Comparison of ENCODE assay signal across 19 cellular contexts in the genomic region with DNA sequence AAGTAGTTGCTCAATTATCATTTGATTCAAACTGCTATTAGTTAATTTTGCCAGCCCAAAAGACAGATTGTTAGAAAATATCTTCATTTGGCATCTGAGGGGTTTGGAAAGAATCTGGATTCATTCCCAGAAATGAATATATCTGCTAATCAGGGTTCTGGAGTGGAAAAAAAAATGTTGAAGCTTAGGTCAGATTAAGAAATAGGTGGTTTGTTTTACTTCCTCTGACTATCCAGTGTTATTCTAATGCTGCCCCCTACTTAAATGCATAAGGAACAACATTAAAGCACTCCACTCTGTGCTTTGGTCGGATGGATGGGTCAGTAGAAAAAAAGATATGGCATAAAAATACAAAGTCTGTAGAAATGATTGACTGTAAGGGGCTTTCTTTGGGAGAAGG.
DNase-seq lines count a peak whose midpoint lies in the region; ATAC-seq, FAIRE-seq and TF ChIP-seq lines count a peak whose summit lies in the region.
"Had no signal": no experiment of that assay in that cellular context is flagged by ENCODE, and none has a peak within 500 bp of the region (broad histone marks: within the 10 kb centered on the region; RNA-seq: fewer than 3 reads in every experiment).

No MANE protein-coding gene starts in this region.

- no TSS peak for BruUV-seq in endothelial cell of umbilical vein (replicated peaks; lab: Mats Ljungman, UMichigan)

- H3K27ac ChIP-seq in endothelial cell of umbilical vein (ENCODE audit: insufficient read depth, low read depth, low read length): no peak overlapping the region
- no peak overlapping the region for H3K27ac ChIP-seq in liver (ENCODE audit: low read depth in 1 of 2, low read length in 2 of 2)
- H3K27ac ChIP-seq: prostate gland, WERI-Rb-1 had no signal

- H3K9me1 ChIP-seq in endothelial cell of umbilical vein (replicated peaks; ENCODE audit: control insufficient read depth, extremely low read depth, insufficient read depth, low read length): no peaks in the 10 kb centered on the region

- H3K27me3 ChIP-seq in endothelial cell of umbilical vein (ENCODE audit: control insufficient read depth in 2 of 2, insufficient read depth in 2 of 2, low read length in 2 of 2) (no peaks in the 10 kb centered on the region), liver (ENCODE audit: control insufficient read depth in 4 of 4, insufficient read depth in 4 of 4, low read length in 3 of 4) (no peaks in the 10 kb centered on the region)

- no peaks in the 10 kb centered on the region for H4K20me1 ChIP-seq in endothelial cell of umbilical vein (replicated peaks; ENCODE audit: control insufficient read depth, extremely low read depth, insufficient read depth, low read length)

- intact Hi-C loops in endothelial cell of umbilical vein (cut with micrococcal nuclease): no loop called here

- WGBS in liver: 80% methylated on average over 1 of the region's 1 CpG

- FAIRE-seq in endothelial cell of umbilical vein (lab: Jason Lieb, UNC): peak; percentile 50
- FAIRE-seq: G401.6, H1, HTR-8/SVneo had no signal

- peak; percentile 10 for DNase-seq in GM04504 (ENCODE audit: low read depth)
- DNase-seq in RPMI7951 (ENCODE audit: low read depth): peak; percentile 20
- peak; percentile 23 for DNase-seq in endothelial cell of umbilical vein (ENCODE audit: low read depth, low spot score)
- no peak for DNase-seq in A172 (ENCODE audit: low spot score)
- no peak for DNase-seq in central memory CD4-positive, alpha-beta T cell
- no peak for DNase-seq in T-helper 1 cell
- DNase-seq: activated naive CD8-positive, alpha-beta T cell treated with anti-CD3 and anti-CD28 coated beads, Interleukin-2, amount 10 ng/mL, durations not matched to agents 7 days and 5 days; Calu3; cerebellar nuclear complex; head of caudate nucleus; islet precursor cell; naive B cell; WERI-Rb-1 had no signal

- H2AFZ ChIP-seq in endothelial cell of umbilical vein (ENCODE audit: low read depth, low read length): no peak overlapping the region

- H3K4me3 ChIP-seq in endothelial cell of umbilical vein (replicated peaks in 1 of 3; ENCODE audit: insufficient read depth in 1 of 3, low read depth in 1 of 3, low read length in 3 of 3) (no peak overlapping the region), liver (ENCODE audit: low read depth in 1 of 3, low read length in 3 of 3) (no peak overlapping the region)
- H3K4me3 ChIP-seq: prostate gland had no signal

- dilution Hi-C loops in endothelial cell of umbilical vein (cut with MboI; ENCODE audit: extremely low pct_ligation_motif_present, low sequenced_read_pairs): no loop called here

- TF ChIP-seq POLR2A in endothelial cell of umbilical vein (IDR thresholded peaks at IDR 0.05; ENCODE audit: low read depth, low read length): no peak

- peak; percentile 48 to 54 for TF ChIP-seq RAD21 in liver (IDR thresholded peaks at IDR 0.05)

- TF ChIP-seq CTCF in endothelial cell of umbilical vein (IDR thresholded peaks at IDR 0.05; ENCODE audit: extremely low read depth in 1 of 2, insufficient read depth in 1 of 2, low read depth in 1 of 2, low read length in 2 of 2): no peak
- no peak for TF ChIP-seq CTCF in liver (IDR thresholded peaks at IDR 0.05; ENCODE audit: low read depth, low read length, missing input control)

- CTCF ChIA-PET in endothelial cell of umbilical vein (lab: Charles Lee): no interaction called here

- H3K79me2 ChIP-seq in endothelial cell of umbilical vein (ENCODE audit: control insufficient read depth, insufficient read depth, low read length): no peaks in the 10 kb centered on the region

- H3K9ac ChIP-seq in endothelial cell of umbilical vein (replicated peaks; ENCODE audit: extremely low read depth, insufficient read depth, low read length): no peak overlapping the region
- H3K9ac ChIP-seq in liver (ENCODE audit: low read depth in 1 of 2, low read length in 2 of 2): no peak overlapping the region

- no peak for ATAC-seq in HG02678 (IDR thresholded peaks at IDR 0.05; ENCODE audit: unreplicated experiment)

- no peaks in the 10 kb centered on the region for H3K9me3 ChIP-seq in endothelial cell of umbilical vein (replicated peaks; ENCODE audit: control insufficient read depth, insufficient read depth, low read length)
- no peaks in the 10 kb centered on the region for H3K9me3 ChIP-seq in liver (ENCODE audit: control insufficient read depth in 4 of 4, low read length in 3 of 4)
- H3K9me3 ChIP-seq: prostate gland had no signal

- no peaks in the 10 kb centered on the region for H3K4me1 ChIP-seq in endothelial cell of umbilical vein (ENCODE audit: control insufficient read depth, extremely low read depth, insufficient read depth, low read length)
- H3K4me1 ChIP-seq in liver (ENCODE audit: control insufficient read depth in 4 of 4, insufficient read depth in 4 of 4, low read length in 3 of 4): no peaks in the 10 kb centered on the region
- H3K4me1 ChIP-seq: prostate gland had no signal

- POLR2A ChIA-PET in endothelial cell of umbilical vein (lab: Charles Lee): no interaction called here

- H3K36me3 ChIP-seq in endothelial cell of umbilical vein (ENCODE audit: control insufficient read depth in 2 of 2, extremely low read depth in 1 of 2, insufficient read depth in 2 of 2, low read length in 2 of 2) (no peaks in the 10 kb centered on the region), liver (ENCODE audit: control insufficient read depth in 4 of 4, insufficient read depth in 3 of 4, low read depth in 1 of 4, low read length in 3 of 4) (no peaks in the 10 kb centered on the region)
- H3K36me3 ChIP-seq: prostate gland, WERI-Rb-1 had no signal

- no peak overlapping the region for H3K4me2 ChIP-seq in endothelial cell of umbilical vein (ENCODE audit: insufficient read depth, low read length)

TF ChIP-seq in endothelial cell of umbilical vein, 7 proteins besides CTCF, POLR2A, EP300 and RAD21:
- no peak for TF ChIP-seq MYC (IDR thresholded peaks at IDR 0.05; ENCODE audit: low read depth, low read length)
- TF ChIP-seq POLR2AphosphoS5 (IDR thresholded peaks at IDR 0.05; ENCODE audit: insufficient read depth, low read depth, low read length): no peak
- TF ChIP-seq GATA2 (IDR thresholded peaks at IDR 0.05; ENCODE audit: insufficient read depth, insufficient read length, low read depth, low read length): no peak
- TF ChIP-seq JUN (IDR thresholded peaks at IDR 0.05; ENCODE audit: borderline replicate concordance, insufficient read depth, insufficient read length, low read depth): no peak
- no peak for TF ChIP-seq EZH2 (IDR thresholded peaks at IDR 0.05; ENCODE audit: borderline replicate concordance, low read depth, low read length, severe bottlenecking)
- TF ChIP-seq, protein P1, sequence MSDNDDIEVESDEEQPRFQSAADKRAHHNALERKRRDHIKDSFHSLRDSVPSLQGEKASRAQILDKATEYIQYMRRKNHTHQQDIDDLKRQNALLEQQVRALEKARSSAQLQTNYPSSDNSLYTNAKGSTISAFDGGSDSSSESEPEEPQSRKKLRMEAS (IDR thresholded peaks at IDR 0.05; ENCODE audit: insufficient read depth, insufficient read length): no peak
- TF ChIP-seq FOS (IDR thresholded peaks at IDR 0.05; ENCODE audit: borderline replicate concordance, insufficient read depth, low read length): no peak

TF ChIP-seq in liver, 16 proteins besides CTCF, POLR2A, EP300 and RAD21 (continues in another document):
- TF ChIP-seq FOXA2 (IDR thresholded peaks at IDR 0.05): no peak
- TF ChIP-seq TAF1 (conservative IDR thresholded peaks at IDR 0.05): no peak
- no peak for TF ChIP-seq HNF4G (IDR thresholded peaks at IDR 0.05)
- TF ChIP-seq, protein P2, sequence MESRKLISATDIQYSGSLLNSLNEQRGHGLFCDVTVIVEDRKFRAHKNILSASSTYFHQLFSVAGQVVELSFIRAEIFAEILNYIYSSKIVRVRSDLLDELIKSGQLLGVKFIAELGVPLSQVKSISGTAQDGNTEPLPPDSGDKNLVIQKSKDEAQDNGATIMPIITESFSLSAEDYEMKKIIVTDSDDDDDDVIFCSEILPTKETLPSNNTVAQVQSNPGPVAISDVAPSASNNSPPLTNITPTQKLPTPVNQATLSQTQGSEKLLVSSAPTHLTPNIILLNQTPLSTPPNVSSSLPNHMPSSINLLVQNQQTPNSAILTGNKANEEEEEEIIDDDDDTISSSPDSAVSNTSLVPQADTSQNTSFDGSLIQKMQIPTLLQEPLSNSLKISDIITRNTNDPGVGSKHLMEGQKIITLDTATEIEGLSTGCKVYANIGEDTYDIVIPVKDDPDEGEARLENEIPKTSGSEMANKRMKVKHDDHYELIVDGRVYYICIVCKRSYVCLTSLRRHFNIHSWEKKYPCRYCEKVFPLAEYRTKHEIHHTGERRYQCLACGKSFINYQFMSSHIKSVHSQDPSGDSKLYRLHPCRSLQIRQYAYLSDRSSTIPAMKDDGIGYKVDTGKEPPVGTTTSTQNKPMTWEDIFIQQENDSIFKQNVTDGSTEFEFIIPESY (IDR thresholded peaks at IDR 0.05): no peak
- TF ChIP-seq, protein P3, sequence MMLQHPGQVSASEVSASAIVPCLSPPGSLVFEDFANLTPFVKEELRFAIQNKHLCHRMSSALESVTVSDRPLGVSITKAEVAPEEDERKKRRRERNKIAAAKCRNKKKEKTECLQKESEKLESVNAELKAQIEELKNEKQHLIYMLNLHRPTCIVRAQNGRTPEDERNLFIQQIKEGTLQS (IDR thresholded peaks at IDR 0.05): no peak
- no peak for TF ChIP-seq FOXA1 (IDR thresholded peaks at IDR 0.05)
- no peak for TF ChIP-seq RXRA (IDR thresholded peaks at IDR 0.05)
- TF ChIP-seq HNF4A (conservative IDR thresholded peaks at IDR 0.05): no peak
- no peak for TF ChIP-seq YY1 (IDR thresholded peaks at IDR 0.05)
- TF ChIP-seq GABPA (IDR thresholded peaks at IDR 0.05 in 1 of 2, conservative IDR thresholded peaks at IDR 0.05 in 1 of 2): no peak
- TF ChIP-seq, protein P1 (IDR thresholded peaks at IDR 0.05): no peak
- no peak for TF ChIP-seq JUND (IDR thresholded peaks at IDR 0.05)
- no peak for TF ChIP-seq NR2F2 (IDR thresholded peaks at IDR 0.05)
- TF ChIP-seq SP1 (IDR thresholded peaks at IDR 0.05): no peak
- TF ChIP-seq EGR1 (IDR thresholded peaks at IDR 0.05; ENCODE audit: low read depth in 2 of 2): no peak

Comparison
In these comparisons a context has a peak if more than half of its experiments do, and no peak if none do; other contexts are left out.
1. DNase-seq: peak in GM04504 (single experiment), RPMI7951 (single experiment) and endothelial cell of umbilical vein (single experiment); none in A172 (single experiment), central memory CD4-positive, alpha-beta T cell (single experiment) and T-helper 1 cell (0 of 5).